In genomic region chr4:174423257-174423944, GRCh38 we compare ENCODE assay signal across 8 cellular contexts.
DNase-seq lines count a peak whose midpoint lies in the region; ATAC-seq and TF ChIP-seq lines count a peak whose summit lies in the region.

No MANE protein-coding gene starts in this region.

- WGBS in transverse colon (ENCODE audit: low coverage in 1 of 2), 2 donors = 12 to 23% methylated on average over 4 to 6 of the region's 6 CpGs

- H4K20me1 ChIP-seq in BLaER1 = no peaks in the 10 kb centered on the region

- H3K9me3 Mint-ChIP-seq in activated T-helper 17 cell treated with anti-CD3 and anti-CD28 coated beads, Interleukin-2, amount 50 U/mL, for 72 hours = no peaks in the 10 kb centered on the region

- H3K4me1 ChIP-seq in BLaER1 = peaks cover 48% of the 10 kb centered on the region
- peaks cover 0 to 10% of the 10 kb centered on the region in 2 donors for H3K4me1 ChIP-seq in left lung
- H3K4me1 ChIP-seq in transverse colon = peaks cover 0 to 13% (median 1%) of the 10 kb centered on the region in 4 donors

- no peaks in the 10 kb centered on the region for H3K27me3 ChIP-seq in BLaER1
- no peaks in the 10 kb centered on the region for H3K27me3 ChIP-seq in left lung
- H3K27me3 ChIP-seq in transverse colon = no peaks in the 10 kb centered on the region

- no peak for TF ChIP-seq CTCF in left lung (IDR thresholded peaks at IDR 0.05)
- TF ChIP-seq CTCF in transverse colon (IDR thresholded peaks at IDR 0.05) = no peak

- no peak overlapping the region for H3K9ac ChIP-seq in BLaER1

- intact Hi-C loops in left lung (cut with DNase I) = no loop called here
- intact Hi-C loops in transverse colon (cut with DNase I; ENCODE audit: low total_unique reads) = no loop called here

- H3K36me3 Mint-ChIP-seq in activated T-helper 17 cell treated with anti-CD3 and anti-CD28 coated beads, Interleukin-2, amount 50 U/mL, for 72 hours (ENCODE audit: low read depth) = no peaks in the 10 kb centered on the region

- DNase-seq in HT1080 (ENCODE audit: low read depth) (peak; percentile 90), left lung (peak in 1 of 2 donors; percentile 43), activated gamma-delta T cell treated with Interleukin-2 at 50 U/mL for 16 hours (no peak), transverse colon (no peak)

- no peak overlapping the region for H3K27ac Mint-ChIP-seq in activated T-helper 17 cell treated with anti-CD3 and anti-CD28 coated beads, Interleukin-2, amount 50 U/mL, for 72 hours

- H3K27ac ChIP-seq in BLaER1 = 0 out of 2 replicates have a peak overlapping the region, but pooled peaks have one; percentile 21
- no peak overlapping the region for H3K27ac ChIP-seq in left lung
- no peak overlapping the region for H3K27ac ChIP-seq in transverse colon

- H3K9me3 ChIP-seq in BLaER1 = no peaks in the 10 kb centered on the region
- H3K9me3 ChIP-seq in left lung = no peaks in the 10 kb centered on the region
- H3K9me3 ChIP-seq in transverse colon = no peaks in the 10 kb centered on the region

- H3K4me3 ChIP-seq in BLaER1 = no peak overlapping the region
- no peak overlapping the region for H3K4me3 ChIP-seq in left lung
- no peak overlapping the region for H3K4me3 ChIP-seq in transverse colon

- H3K36me3 ChIP-seq in BLaER1 = no peaks in the 10 kb centered on the region
- no peaks in the 10 kb centered on the region for H3K36me3 ChIP-seq in left lung
- H3K36me3 ChIP-seq in transverse colon = no peaks in the 10 kb centered on the region

- TF ChIP-seq EP300 in transverse colon (IDR thresholded peaks at IDR 0.05; ENCODE audit: low read depth) = no peak

- H3K4me2 ChIP-seq in BLaER1 = peak overlapping the region; percentile 71

- H3K27me3 Mint-ChIP-seq in activated T-helper 17 cell treated with anti-CD3 and anti-CD28 coated beads, Interleukin-2, amount 50 U/mL, for 72 hours = peaks cover 5% of the 10 kb centered on the region

- ATAC-seq in GM19395 (IDR thresholded peaks at IDR 0.05; ENCODE audit: unreplicated experiment) (peak; percentile 69), left lung (peak; percentile 75), GM19328 (IDR thresholded peaks at IDR 0.05; ENCODE audit: unreplicated experiment) (no peak)
- ATAC-seq in activated T-helper 17 cell treated with anti-CD3 and anti-CD28 coated beads, Interleukin-2, amount 50 U/mL, for 72 hours (replicated peaks) = peak; percentile 98

- peaks cover 4% of the 10 kb centered on the region for H3K4me1 Mint-ChIP-seq in activated T-helper 17 cell treated with anti-CD3 and anti-CD28 coated beads, Interleukin-2, amount 50 U/mL, for 72 hours

- in situ Hi-C loops in transverse colon (cut with MboI; ENCODE audit: low pct_ligation_motif_present in 1 of 4, low pct_unique_long_range_greater_than_20kb in 1 of 4, low sequenced_read_pairs in 3 of 4) = no loop called here

- peak overlapping the region; percentile 4 for H3K4me3 Mint-ChIP-seq in activated T-helper 17 cell treated with anti-CD3 and anti-CD28 coated beads, Interleukin-2, amount 50 U/mL, for 72 hours

- TF ChIP-seq POLR2A in transverse colon (IDR thresholded peaks at IDR 0.05) = no peak
